In the genomic region with DNA sequence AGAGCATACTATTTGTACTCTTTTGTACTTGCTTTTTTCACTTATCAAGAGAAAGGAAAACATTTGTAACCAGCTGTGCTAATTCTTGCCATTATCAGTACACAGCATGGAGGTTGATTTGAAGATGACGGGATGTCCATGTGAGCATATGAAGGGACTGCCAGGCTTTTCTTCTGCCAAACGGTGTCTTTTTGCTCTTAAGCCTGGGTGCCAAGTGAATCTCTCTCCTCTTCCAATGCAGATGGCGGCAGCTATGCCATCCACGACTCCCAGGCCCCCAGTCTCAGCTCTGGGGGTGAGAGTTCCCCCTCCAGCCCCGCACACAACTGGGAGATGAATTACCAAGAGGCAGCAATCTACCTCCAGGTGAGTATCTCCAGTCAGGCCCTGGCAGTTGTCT, we compare ENCODE assay signal across 12 cellular contexts. TPM values are rescaled to one million over a fixed set of nuclear protein-coding genes. Genes with fewer than 3 reads are reported as not detected.
DNase-seq lines count a peak whose midpoint lies in the region; ATAC-seq and TF ChIP-seq lines count a peak whose summit lies in the region.
"Had no signal": no experiment of that assay in that cellular context is flagged by ENCODE, and none has a peak within 500 bp of the region (broad histone marks: within the 10 kb centered on the region; RNA-seq: fewer than 3 reads in every experiment).

No MANE protein-coding gene starts in this region.

- peaks cover 28% of the 10 kb centered on the region for H3K4me1 Mint-ChIP-seq in brain

- no peaks in the 10 kb centered on the region for H3K27me3 Mint-ChIP-seq in brain
- H3K27me3 Mint-ChIP-seq: CD8-positive, alpha-beta memory T cell had no signal

- no peaks in the 10 kb centered on the region for H3K9me3 ChIP-seq in mucosa of rectum (ENCODE audit: control insufficient read depth in 2 of 2, low read length in 2 of 2)

- H3K4me3 ChIP-seq in mucosa of rectum (ENCODE audit: low read length in 2 of 2) (no peak overlapping the region), urinary bladder (ENCODE audit: low read depth, low read length) (no peak overlapping the region)

- peaks cover 9 to 14% of the 10 kb centered on the region in 2 donors for H3K36me3 ChIP-seq in mucosa of rectum (ENCODE audit: control insufficient read depth in 2 of 2, insufficient read depth in 2 of 2, low read length in 2 of 2)
- no peaks in the 10 kb centered on the region for H3K36me3 ChIP-seq in urinary bladder (ENCODE audit: insufficient read depth)

- H3K27me3 ChIP-seq in mucosa of rectum (ENCODE audit: control insufficient read depth in 2 of 2, insufficient read depth in 2 of 2, low read length in 2 of 2), result no peaks in the 10 kb centered on the region

- WGBS in urinary bladder, result 73% methylated on average over 5 of the region's 5 CpGs

- no peak for TF ChIP-seq CTCF in brain (conservative IDR thresholded peaks at IDR 0.05)

- H3K4me1 ChIP-seq in mucosa of rectum (ENCODE audit: control insufficient read depth in 2 of 2, insufficient read depth in 2 of 2, low read length in 2 of 2) (peaks cover 11 to 19% of the 10 kb centered on the region in 2 donors), urinary bladder (ENCODE audit: insufficient read depth) (no peaks in the 10 kb centered on the region)

- peak overlapping the region; percentile 54 to 75 for H3K27ac ChIP-seq in mucosa of rectum (ENCODE audit: low read depth in 2 of 2, low read length in 2 of 2)
- H3K27ac ChIP-seq in urinary bladder (ENCODE audit: low read depth), result peak overlapping the region; percentile 69

- no peak overlapping the region for H3K9ac ChIP-seq in mucosa of rectum (ENCODE audit: low read depth in 1 of 2, low read length in 2 of 2)

- intact Hi-C loops in Right ventricle myocardium inferior (cut with DNase I), result no loop called here
- intact Hi-C loops in cardiac septum (cut with DNase I), result no loop called here

- DNase-seq in Right ventricle myocardium inferior (ENCODE audit: missing footprints), result no peak
- no peak for DNase-seq in cardiac septum (ENCODE audit: low spot score)
- no peak for DNase-seq in AG08395 (ENCODE audit: low spot score)
- DNase-seq in UCSD-AML1 (lab: John Stamatoyannopoulos, UW; ENCODE audit: unreplicated experiment), result no peak
- DNase-seq: CD8-positive, alpha-beta memory T cell; H7; IMR-90; stimulated activated CD4-positive, alpha-beta T cell treated with anti-CD3 and anti-CD28 coated beads, Interleukin-2, amount 100 ng/mL, for 24 hours had no signal

- H3K36me3 Mint-ChIP-seq in brain, result peaks cover 4% of the 10 kb centered on the region

- no peak overlapping the region for H3K4me3 Mint-ChIP-seq in brain

- ATAC-seq in Right ventricle myocardium inferior (peak; percentile 37), HG03135 (IDR thresholded peaks at IDR 0.05; ENCODE audit: unreplicated experiment) (no peak)

- peak overlapping the region in 4 of 5 experiments; percentile 54 to 88 (median 73) for H3K27ac Mint-ChIP-seq in brain

- no peaks in the 10 kb centered on the region for H3K9me3 Mint-ChIP-seq in brain
- H3K9me3 Mint-ChIP-seq: CD8-positive, alpha-beta memory T cell had no signal

RNA-seq across cellular contexts. Expression of gene TPCN1, which starts 38.9 kb away (rescaled TPM):
- total RNA-seq in Right ventricle myocardium inferior (120 TPM), cardiac septum (77.1 TPM), urinary bladder (19.3 TPM)
- polyA plus RNA-seq in brain (ENCODE audit: insufficient read depth, low read depth, low replicate concordance) (16.1 TPM), urinary bladder (39.3 TPM)
